Comparison of ENCODE assay signal across 14 cellular contexts in genomic region chr11:86803641-86804040, GRCh38. TPM values are rescaled to one million over a fixed set of nuclear protein-coding genes. Genes with fewer than 3 reads are reported as not detected.
A peak's percentile ranks its signal among the peaks of the same experiment; 100 is the strongest.
DNase-seq lines count a peak whose midpoint lies in the region; ATAC-seq, FAIRE-seq and TF ChIP-seq lines count a peak whose summit lies in the region.
"Had no signal": no experiment of that assay in that cellular context is flagged by ENCODE, and none has a peak within 500 bp of the region (broad histone marks: within the 10 kb centered on the region; RNA-seq: fewer than 3 reads in every experiment).

No MANE protein-coding gene starts in this region.

- H3K4me1 ChIP-seq in mesodermal cell (ENCODE audit: control insufficient read depth, insufficient read depth, low read length, poor library complexity, severe bottlenecking) (peaks cover 58% of the 10 kb centered on the region), smooth muscle cell (ENCODE audit: low read depth) (peaks cover 72% of the 10 kb centered on the region)

- H3K9me3 ChIP-seq in mesodermal cell (ENCODE audit: control insufficient read depth, low read length): no peaks in the 10 kb centered on the region
- no peaks in the 10 kb centered on the region for H3K9me3 ChIP-seq in smooth muscle cell (replicated peaks; ENCODE audit: low read depth)

- no peak overlapping the region for H3K27ac ChIP-seq in mesodermal cell (ENCODE audit: low read depth, low read length, severe bottlenecking)
- H3K27ac ChIP-seq in smooth muscle cell (ENCODE audit: low read depth): peak overlapping the region; percentile 59

- peaks cover 26% of the 10 kb centered on the region for H3F3A ChIP-seq in smooth muscle cell (ENCODE audit: low read depth)

- peak overlapping the region; percentile 96 for H3K4me3 Mint-ChIP-seq in chondrocyte (ENCODE audit: unreplicated experiment)
- H3K4me3 Mint-ChIP-seq: T-helper 17 cell had no signal

- H3K27me3 Mint-ChIP-seq in chondrocyte (ENCODE audit: low read depth): no peaks in the 10 kb centered on the region

- no peak for ATAC-seq in GM19351 (IDR thresholded peaks at IDR 0.05; ENCODE audit: unreplicated experiment)
- ATAC-seq: left lobe of liver, T-helper 17 cell had no signal

- peak overlapping the region; percentile 88 for H3K4me3 ChIP-seq in mesodermal cell (ENCODE audit: extremely low read depth, insufficient read depth, low read length, poor library complexity, severe bottlenecking)
- H3K4me3 ChIP-seq in smooth muscle cell: no peak overlapping the region

- peak overlapping the region; percentile 95 for H3K4me2 ChIP-seq in smooth muscle cell

- no peaks in the 10 kb centered on the region for H3K27me3 ChIP-seq in smooth muscle cell (ENCODE audit: low read depth)

- H3K36me3 Mint-ChIP-seq in chondrocyte (ENCODE audit: low read depth): peaks cover 27% of the 10 kb centered on the region

- WGBS in mesodermal cell (ENCODE audit: insufficient coverage in 2 of 2), 2 experiments: 100% methylated on average over 2 of the region's 2 CpGs; no CpG with 5 or more reads in 1 of the 2 experiments
- WGBS in smooth muscle cell (ENCODE audit: low lambda C conversion rate): 34% methylated on average over 2 of the region's 2 CpGs

- peak; percentile 33 for FAIRE-seq in HTR-8/SVneo (lab: Jason Lieb, UNC)

- H3K27ac Mint-ChIP-seq in chondrocyte (ENCODE audit: unreplicated experiment): peak overlapping the region; percentile 93
- H3K27ac Mint-ChIP-seq: T-helper 17 cell had no signal

- H3K79me2 ChIP-seq in smooth muscle cell (ENCODE audit: low read depth): peaks cover 73% of the 10 kb centered on the region

- H3K9ac ChIP-seq in smooth muscle cell (ENCODE audit: low read depth): peak overlapping the region; percentile 13

- no peaks in the 10 kb centered on the region for H4K20me1 ChIP-seq in smooth muscle cell (ENCODE audit: low read depth)

- H2AFZ ChIP-seq in smooth muscle cell (ENCODE audit: low read depth): no peak overlapping the region

- peaks cover 86% of the 10 kb centered on the region for H3K4me1 Mint-ChIP-seq in chondrocyte (ENCODE audit: low read depth)

- peaks cover 62% of the 10 kb centered on the region for H3K36me3 ChIP-seq in mesodermal cell (ENCODE audit: control insufficient read depth, insufficient read depth, low read length)
- peaks cover 3% of the 10 kb centered on the region for H3K36me3 ChIP-seq in smooth muscle cell (ENCODE audit: low read depth)

- TF ChIP-seq CTCF in chondrocyte (IDR thresholded peaks at IDR 0.05) (no peak), smooth muscle cell (IDR thresholded peaks at IDR 0.05; ENCODE audit: borderline replicate concordance, insufficient read depth, poor library complexity, severe bottlenecking) (no peak)

- no peak for DNase-seq in HTR-8/SVneo (ENCODE audit: insufficient read length, low spot score)
- no peak for DNase-seq in chondrocyte (ENCODE audit: low spot score)
- no peak for DNase-seq in smooth muscle cell (lab: John Stamatoyannopoulos, UW; ENCODE audit: unreplicated experiment)
- no peak for DNase-seq in activated effector memory CD4-positive, alpha-beta T cell treated with Interleukin-2 at 50 U/mL for 16 hours
- no peak for DNase-seq in medulla oblongata (ENCODE audit: extremely low spot score)
- DNase-seq in SIG-M5 (lab: John Stamatoyannopoulos, UW): no peak
- DNase-seq: activated CD4-positive, CD25-positive, alpha-beta regulatory T cell; C1 segment of cervical spinal cord; DMS79 treated with DMSO at 0.1 percent for 48 hours; stimulated activated naive CD4-positive, alpha-beta T cell; T-helper 17 cell had no signal

- H3K9me3 Mint-ChIP-seq in chondrocyte (ENCODE audit: low read depth): no peaks in the 10 kb centered on the region

RNA-seq across cellular contexts. Expression of gene PRSS23, which starts 3.3 kb away (rescaled TPM):
- total RNA-seq in chondrocyte (464 to 742 TPM (median 737 TPM) in 3 replicates), smooth muscle cell (123 and 132 TPM in 2 replicates)
- polyA plus RNA-seq in mesodermal cell (2013, experiment 1 of 2): 450 TPM
- 338 TPM for polyA plus RNA-seq in mesodermal cell (2013, experiment 2 of 2)
- 156 and 223 TPM in 2 replicates for polyA plus RNA-seq in smooth muscle cell
- total RNA-seq: T-helper 17 cell had no signal
